In the genomic region with DNA sequence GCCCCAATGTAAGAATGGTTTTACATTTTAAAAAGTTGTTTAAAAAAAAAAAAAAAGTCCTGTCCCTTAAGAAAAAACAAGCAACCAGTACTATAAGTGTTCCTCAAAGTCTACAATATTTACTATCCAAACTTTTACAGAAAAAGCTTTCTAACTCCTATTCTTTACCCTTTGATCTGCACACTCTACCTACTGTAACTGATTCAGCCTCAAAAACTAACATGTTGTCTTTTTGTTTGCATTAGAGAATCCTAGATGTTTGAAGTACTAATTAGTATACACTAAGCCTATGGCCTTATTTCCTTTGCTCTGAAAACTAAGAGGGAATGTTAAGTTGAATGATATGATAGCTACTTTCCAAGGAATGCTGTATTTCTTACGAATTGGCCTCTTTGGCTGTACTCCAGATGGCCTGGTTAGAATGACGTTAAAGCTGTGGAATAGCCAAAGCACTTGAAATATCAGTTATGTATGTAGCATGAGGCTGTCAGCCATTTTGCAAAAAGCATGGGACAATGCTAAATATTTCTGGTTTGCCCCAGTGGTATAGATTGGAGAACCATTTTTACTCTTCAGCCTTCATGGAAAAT, we compare ENCODE assay signal across 24 cellular contexts.
DNase-seq lines count a peak whose midpoint lies in the region; ATAC-seq, FAIRE-seq and TF ChIP-seq lines count a peak whose summit lies in the region.
"Had no signal": no experiment of that assay in that cellular context is flagged by ENCODE, and none has a peak within 500 bp of the region (broad histone marks: within the 10 kb centered on the region; RNA-seq: fewer than 3 reads in every experiment).

No MANE protein-coding gene starts in this region.

- TF ChIP-seq EP300 in K562 (IDR thresholded peaks at IDR 0.05; ENCODE audit: low read length): no peak

- CTCF ChIA-PET in AG04449 (lab: Yijun Ruan, JAX) (no interaction called here), K562 (lab: Yijun Ruan, JAX; ENCODE audit: low intra/inter-chr PET ratio) (no interaction called here)

- H3K4me3 ChIP-seq in AG04449 (ENCODE audit: low read depth, low read length): no peak overlapping the region
- no peak overlapping the region for H3K4me3 ChIP-seq in K562
- H3K4me3 ChIP-seq in foreskin fibroblast (ENCODE audit: low read depth in 1 of 2, low read length in 2 of 2): no peak overlapping the region
- H3K4me3 ChIP-seq: A549, mucosa of descending colon, SJCRH30, transverse colon had no signal

- no peak for FAIRE-seq in K562 (lab: Jason Lieb, UNC)
- FAIRE-seq: A549, frontal cortex had no signal

- H3K27ac ChIP-seq in K562 (ENCODE audit: extremely low read depth, low read depth, low read length): no peak overlapping the region
- H3K27ac ChIP-seq: A549, SJCRH30, transverse colon had no signal

- DNase-seq in AG04449 (ENCODE audit: low read depth, low spot score) (peak; percentile 56), GM04504 (ENCODE audit: low read depth) (peak; percentile 25), K562 (ENCODE audit: extremely low read depth in 1 of 4, low spot score in 3 of 4) (no peak), foreskin fibroblast (peak; percentile 35 to 77), inferior parietal cortex (ENCODE audit: extremely low spot score) (no peak)
- DNase-seq in activated CD4-positive, CD25-positive, alpha-beta regulatory T cell (lab: John Stamatoyannopoulos, UW): no peak
- DNase-seq: DMS79 treated with DMSO at 0.1 percent for 48 hours; H7; left colon; mucosa of descending colon; NCI-H1048; NCI-H2081; NCI-H526 treated with DMSO at 0.1 percent for 48 hours; nucleus accumbens; retina; SJCRH30; stimulated activated CD4-positive, alpha-beta T cell treated with anti-CD3 and anti-CD28 coated beads, Interleukin-15, amount 100 ng/mL, for 24 hours; stimulated activated naive CD4-positive, alpha-beta T cell; transverse colon had no signal

- H3K4me2 ChIP-seq in K562 (ENCODE audit: insufficient read depth, low read length): no peak overlapping the region
- H3K4me2 ChIP-seq: A549 had no signal

- no peaks in the 10 kb centered on the region for H3K27me3 ChIP-seq in K562 (ENCODE audit: control insufficient read depth in 2 of 2, insufficient read depth in 2 of 2, low read length in 2 of 2)
- H3K27me3 ChIP-seq: SJCRH30, transverse colon had no signal

- in situ Hi-C loops in K562 (cut with MboI): no loop called here

- no peak for TF ChIP-seq RAD21 in K562 (CRISPR knock-in tag; conservative IDR thresholded peaks at IDR 0.05 in 1 of 2, IDR thresholded peaks at IDR 0.05 in 1 of 2)

- H3K9me1 ChIP-seq in K562 (ENCODE audit: control insufficient read depth, insufficient read depth, low read length): no peaks in the 10 kb centered on the region

- 13% methylated on average over 2 of the region's 2 CpGs for WGBS in K562 (ENCODE audit: insufficient coverage, low coverage, missing lambda C conversion rate)

- no peaks in the 10 kb centered on the region for H3K36me3 ChIP-seq in K562 (ENCODE audit: control insufficient read depth, insufficient read depth, low read length)
- H3K36me3 ChIP-seq: SJCRH30, transverse colon had no signal

- no peak for TF ChIP-seq CTCF in AG04449 (IDR thresholded peaks at IDR 0.05; ENCODE audit: insufficient read depth, low read length, missing control alignments)
- TF ChIP-seq CTCF in K562 (IDR thresholded peaks at IDR 0.05 in 2 of 3, conservative IDR thresholded peaks at IDR 0.05 in 1 of 3; ENCODE audit: insufficient read depth in 2 of 3, low read depth in 1 of 3, low read length in 3 of 3): no peak
- no peak for TF ChIP-seq CTCF in foreskin fibroblast (IDR thresholded peaks at IDR 0.05; ENCODE audit: low read depth, low read length)

- BruUV-seq in K562 (replicated peaks; lab: Mats Ljungman, UMichigan): no TSS peak

- H3K9me3 ChIP-seq in K562 (replicated peaks; ENCODE audit: control insufficient read depth, insufficient read depth, low read depth, low read length): no peaks in the 10 kb centered on the region
- H3K9me3 ChIP-seq: A549, mucosa of descending colon, SJCRH30, transverse colon had no signal

- no peak for TF ChIP-seq POLR2A in K562 (conservative IDR thresholded peaks at IDR 0.05)

- no peaks in the 10 kb centered on the region for H3K79me2 ChIP-seq in K562 (ENCODE audit: control insufficient read depth, insufficient read depth, low read length)

- no peak overlapping the region for H3K9ac ChIP-seq in K562 (ENCODE audit: insufficient read depth in 1 of 2, low read depth in 2 of 2, low read length in 2 of 2)

- H4K20me1 ChIP-seq in K562 (replicated peaks; ENCODE audit: control insufficient read depth, insufficient read depth, low read length): no peaks in the 10 kb centered on the region

- H2AFZ ChIP-seq in K562 (ENCODE audit: low read depth, low read length): no peak overlapping the region

- intact Hi-C loops in K562 (cut with micrococcal nuclease): no loop called here

- POLR2A ChIA-PET in AG04449 (lab: Yijun Ruan, JAX) (interaction anchor here (0.7 kb wide), 1 partner anchor 412 kb away, joined by 4 read pairs; no protein-coding TSS in a partner anchor), K562 (lab: Yijun Ruan, JAX) (no interaction called here)

- H3K4me1 ChIP-seq in K562 (replicated peaks in 1 of 2; ENCODE audit: control insufficient read depth in 2 of 2, insufficient read depth in 2 of 2, low read length in 2 of 2): no peaks in the 10 kb centered on the region; a peak in 1 of 5 replicates
- H3K4me1 ChIP-seq: A549, SJCRH30, transverse colon had no signal

- ATAC-seq in K562 (peak; percentile 30; the same call in 1 of the 3 replicates), HG03196 (IDR thresholded peaks at IDR 0.05; ENCODE audit: unreplicated experiment) (no peak), GM18498 (IDR thresholded peaks at IDR 0.05; ENCODE audit: unreplicated experiment) (no peak)
- ATAC-seq: A549; activated T-helper 17 cell treated with anti-CD3 and anti-CD28 coated beads, Interleukin-2, amount 50 U/mL, for 72 hours; left colon; mucosa of descending colon had no signal

TF ChIP-seq in K562, 482 proteins besides CTCF, POLR2A, EP300 and RAD21:
- no peak for TF ChIP-seq ZNF311 (CRISPR knock-in tag; IDR thresholded peaks at IDR 0.05)
- TF ChIP-seq DACH1 (IDR thresholded peaks at IDR 0.05; ENCODE audit: partially characterized antibody): no peak
- TF ChIP-seq, protein P1, sequence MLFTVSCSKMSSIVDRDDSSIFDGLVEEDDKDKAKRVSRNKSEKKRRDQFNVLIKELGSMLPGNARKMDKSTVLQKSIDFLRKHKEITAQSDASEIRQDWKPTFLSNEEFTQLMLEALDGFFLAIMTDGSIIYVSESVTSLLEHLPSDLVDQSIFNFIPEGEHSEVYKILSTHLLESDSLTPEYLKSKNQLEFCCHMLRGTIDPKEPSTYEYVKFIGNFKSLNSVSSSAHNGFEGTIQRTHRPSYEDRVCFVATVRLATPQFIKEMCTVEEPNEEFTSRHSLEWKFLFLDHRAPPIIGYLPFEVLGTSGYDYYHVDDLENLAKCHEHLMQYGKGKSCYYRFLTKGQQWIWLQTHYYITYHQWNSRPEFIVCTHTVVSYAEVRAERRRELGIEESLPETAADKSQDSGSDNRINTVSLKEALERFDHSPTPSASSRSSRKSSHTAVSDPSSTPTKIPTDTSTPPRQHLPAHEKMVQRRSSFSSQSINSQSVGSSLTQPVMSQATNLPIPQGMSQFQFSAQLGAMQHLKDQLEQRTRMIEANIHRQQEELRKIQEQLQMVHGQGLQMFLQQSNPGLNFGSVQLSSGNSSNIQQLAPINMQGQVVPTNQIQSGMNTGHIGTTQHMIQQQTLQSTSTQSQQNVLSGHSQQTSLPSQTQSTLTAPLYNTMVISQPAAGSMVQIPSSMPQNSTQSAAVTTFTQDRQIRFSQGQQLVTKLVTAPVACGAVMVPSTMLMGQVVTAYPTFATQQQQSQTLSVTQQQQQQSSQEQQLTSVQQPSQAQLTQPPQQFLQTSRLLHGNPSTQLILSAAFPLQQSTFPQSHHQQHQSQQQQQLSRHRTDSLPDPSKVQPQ (CRISPR knock-in tag; IDR thresholded peaks at IDR 0.05; ENCODE audit: borderline replicate concordance): no peak
- no peak for TF ChIP-seq TCF7L2 (IDR thresholded peaks at IDR 0.05; ENCODE audit: low read depth, low read length)
- no peak for TF ChIP-seq IFI16 (CRISPR knock-in tag; IDR thresholded peaks at IDR 0.05)
- TF ChIP-seq, protein P2, sequence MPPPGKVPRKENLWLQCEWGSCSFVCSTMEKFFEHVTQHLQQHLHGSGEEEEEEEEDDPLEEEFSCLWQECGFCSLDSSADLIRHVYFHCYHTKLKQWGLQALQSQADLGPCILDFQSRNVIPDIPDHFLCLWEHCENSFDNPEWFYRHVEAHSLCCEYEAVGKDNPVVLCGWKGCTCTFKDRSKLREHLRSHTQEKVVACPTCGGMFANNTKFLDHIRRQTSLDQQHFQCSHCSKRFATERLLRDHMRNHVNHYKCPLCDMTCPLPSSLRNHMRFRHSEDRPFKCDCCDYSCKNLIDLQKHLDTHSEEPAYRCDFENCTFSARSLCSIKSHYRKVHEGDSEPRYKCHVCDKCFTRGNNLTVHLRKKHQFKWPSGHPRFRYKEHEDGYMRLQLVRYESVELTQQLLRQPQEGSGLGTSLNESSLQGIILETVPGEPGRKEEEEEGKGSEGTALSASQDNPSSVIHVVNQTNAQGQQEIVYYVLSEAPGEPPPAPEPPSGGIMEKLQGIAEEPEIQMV (tag; conservative IDR thresholded peaks at IDR 0.05; ENCODE audit: low read depth): no peak
- TF ChIP-seq ZNF253 (CRISPR knock-in tag; conservative IDR thresholded peaks at IDR 0.05): no peak
- TF ChIP-seq, protein P3, sequence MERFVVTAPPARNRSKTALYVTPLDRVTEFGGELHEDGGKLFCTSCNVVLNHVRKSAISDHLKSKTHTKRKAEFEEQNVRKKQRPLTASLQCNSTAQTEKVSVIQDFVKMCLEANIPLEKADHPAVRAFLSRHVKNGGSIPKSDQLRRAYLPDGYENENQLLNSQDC (CRISPR knock-in tag; IDR thresholded peaks at IDR 0.05): no peak
- TF ChIP-seq NONO (IDR thresholded peaks at IDR 0.05; ENCODE audit: low read depth in 2 of 2, low read length in 1 of 2): no peak

Comparison
In these comparisons a context has a peak if more than half of its experiments do, and no peak if none do; other contexts are left out.
1. DNase-seq: peak in AG04449 (single experiment), GM04504 (single experiment) and foreskin fibroblast (2 of 2); none in K562 (0 of 4), inferior parietal cortex (single experiment) and activated CD4-positive, CD25-positive, alpha-beta regulatory T cell (0 of 4).